In the genomic region with DNA sequence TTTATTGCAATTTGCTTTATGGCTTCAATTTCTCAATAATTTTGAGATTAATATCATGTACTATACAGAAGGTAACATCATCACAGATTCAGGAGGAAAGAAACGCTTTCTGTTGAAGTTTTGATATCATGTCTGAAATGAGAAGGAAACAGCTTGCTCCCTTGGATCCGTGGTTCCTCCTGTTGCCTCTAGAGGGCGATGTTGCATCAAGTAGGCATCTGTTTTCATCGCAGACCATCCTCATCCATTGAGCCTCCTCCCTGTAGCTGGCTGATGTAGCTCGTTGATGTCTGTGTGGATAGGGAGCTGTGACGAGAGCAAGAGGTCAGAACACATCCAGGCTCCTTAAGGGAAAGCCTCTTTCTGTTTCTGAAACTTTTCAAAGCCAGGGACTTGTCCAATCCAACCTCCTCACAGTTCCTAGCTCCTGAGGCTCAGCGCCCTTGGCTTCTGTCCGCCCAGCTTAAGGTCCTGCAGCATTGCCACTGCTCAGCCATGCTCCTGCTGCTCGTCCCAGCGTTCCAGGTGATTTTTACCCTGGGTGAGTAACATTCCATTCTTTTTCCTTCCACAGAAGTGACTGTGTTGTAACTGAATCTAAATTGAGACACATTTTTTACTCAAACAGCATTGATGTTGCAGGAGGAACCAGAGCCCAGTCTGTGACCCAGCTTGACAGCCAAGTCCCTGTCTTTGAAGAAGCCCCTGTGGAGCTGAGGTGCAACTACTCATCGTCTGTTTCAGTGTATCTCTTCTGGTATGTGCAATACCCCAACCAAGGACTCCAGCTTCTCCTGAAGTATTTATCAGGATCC, we compare ENCODE assay signal across 8 cellular contexts.
DNase-seq lines count a peak whose midpoint lies in the region; ATAC-seq and TF ChIP-seq lines count a peak whose summit lies in the region.

No MANE protein-coding gene starts in this region.

- H3K9me3 Mint-ChIP-seq in activated naive CD8-positive, alpha-beta T cell treated with anti-CD3 and anti-CD28 coated beads, Interleukin-2, amount 10 ng/mL, durations not matched to agents 7 days and 5 days, result no peaks in the 10 kb centered on the region

- POLR2A ChIA-PET in activated naive CD8-positive, alpha-beta T cell treated with anti-CD3 and anti-CD28 coated beads, Interleukin-2, amount 10 ng/mL, durations not matched to agents 7 days and 5 days (lab: Charles Lee), result interaction anchor here (0.6 to 3.0 kb wide), 16 partner anchors 12 to 592 kb away, joined by 3 to 15 read pairs (median 4); no protein-coding TSS in a partner anchor

- no peak for TF ChIP-seq EP300 in ovary (IDR thresholded peaks at IDR 0.05)

- H3K27me3 Mint-ChIP-seq in activated naive CD8-positive, alpha-beta T cell treated with anti-CD3 and anti-CD28 coated beads, Interleukin-2, amount 10 ng/mL, durations not matched to agents 7 days and 5 days, result peaks cover 6% of the 10 kb centered on the region

- DNase-seq in Daoy (ENCODE audit: low read depth) (peak; percentile 66), HFF-Myc (ENCODE audit: extremely low read depth, low read depth) (no peak), iPS-NIHi11 (ENCODE audit: low spot score) (peak; percentile 78), ovary (no peak)
- peak; percentile 62 for DNase-seq in activated naive CD8-positive, alpha-beta T cell treated with anti-CD3 and anti-CD28 coated beads, Interleukin-2, amount 10 ng/mL, durations not matched to agents 7 days and 5 days
- DNase-seq in stimulated activated CD8-positive, alpha-beta memory T cell treated with anti-CD3 and anti-CD28 coated beads, Interleukin-2, amount 100 ng/mL, for 1 hour (ENCODE audit: low read depth in 2 of 2), result peak; percentile 9 to 37

- no peak for TF ChIP-seq POLR2A in ovary (IDR thresholded peaks at IDR 0.05)

- peak overlapping the region; percentile 78 for H3K27ac Mint-ChIP-seq in activated naive CD8-positive, alpha-beta T cell treated with anti-CD3 and anti-CD28 coated beads, Interleukin-2, amount 10 ng/mL, durations not matched to agents 7 days and 5 days

- no peaks in the 10 kb centered on the region for H3K9me3 ChIP-seq in ovary

- H3K27ac ChIP-seq in ovary, result no peak overlapping the region

- ATAC-seq in SK-N-SH treated with all-trans-retinoic acid at 6 μM for 48 hours (peak; percentile 60; the same call in 1 of the 3 replicates), HG03139 (IDR thresholded peaks at IDR 0.05; ENCODE audit: unreplicated experiment) (no peak)
- peak; percentile 76 for ATAC-seq in activated naive CD8-positive, alpha-beta T cell treated with anti-CD3 and anti-CD28 coated beads, Interleukin-2, amount 10 ng/mL, durations not matched to agents 7 days and 5 days (ENCODE audit: low read depth)

- intact Hi-C loops in ovary (cut with DNase I), result no loop called here

- H3K4me1 Mint-ChIP-seq in activated naive CD8-positive, alpha-beta T cell treated with anti-CD3 and anti-CD28 coated beads, Interleukin-2, amount 10 ng/mL, durations not matched to agents 7 days and 5 days, result peaks cover 8% of the 10 kb centered on the region

- H3K4me1 ChIP-seq in ovary (ENCODE audit: insufficient read depth), result no peaks in the 10 kb centered on the region

- peak overlapping the region; percentile 65 for H3K4me3 Mint-ChIP-seq in activated naive CD8-positive, alpha-beta T cell treated with anti-CD3 and anti-CD28 coated beads, Interleukin-2, amount 10 ng/mL, durations not matched to agents 7 days and 5 days

- TF ChIP-seq CTCF in HFF-Myc (IDR thresholded peaks at IDR 0.05; ENCODE audit: low read depth, low read length, missing control alignments) (peak; percentile 63), ovary (IDR thresholded peaks at IDR 0.05) (no peak)

- no peaks in the 10 kb centered on the region for H3K27me3 ChIP-seq in ovary

- H3K4me3 ChIP-seq in HFF-Myc (replicated peaks; ENCODE audit: low read depth, low read length) (no peak overlapping the region), ovary (no peak overlapping the region)

- H3K36me3 ChIP-seq in ovary, result no peaks in the 10 kb centered on the region

- WGBS in ovary, 3 donors, result 34 to 40% (median 39%) methylated on average over 11 of the region's 11 CpGs

- no peaks in the 10 kb centered on the region for H3K36me3 Mint-ChIP-seq in activated naive CD8-positive, alpha-beta T cell treated with anti-CD3 and anti-CD28 coated beads, Interleukin-2, amount 10 ng/mL, durations not matched to agents 7 days and 5 days

TF ChIP-seq in SK-N-SH treated with all-trans-retinoic acid at 6 μM for 48 hours, 23 proteins besides CTCF, POLR2A, EP300 and RAD21:
- TF ChIP-seq BACH2 (CRISPR knock-in tag; IDR thresholded peaks at IDR 0.05; ENCODE audit: borderline replicate concordance), result no peak

Comparison
In these comparisons a context has a peak if more than half of its experiments do, and no peak if none do; other contexts are left out.
1. DNase-seq: peak in Daoy (single experiment), activated naive CD8-positive, alpha-beta T cell treated with anti-CD3 and anti-CD28 coated beads, Interleukin-2, amount 10 ng/mL, durations not matched to agents 7 days and 5 days (single experiment), iPS-NIHi11 (single experiment) and stimulated activated CD8-positive, alpha-beta memory T cell treated with anti-CD3 and anti-CD28 coated beads, Interleukin-2, amount 100 ng/mL, for 1 hour (2 of 2); none in HFF-Myc (single experiment) and ovary (0 of 5).